In genomic region chr12:56078931-56079728, GRCh38 we compare ENCODE assay signal across 8 cellular contexts. TPM values are rescaled to one million over a fixed set of nuclear protein-coding genes. Genes with fewer than 3 reads are reported as not detected.
DNase-seq lines count a peak whose midpoint lies in the region; ATAC-seq lines count a peak whose summit lies in the region.

No MANE protein-coding gene starts in this region.

- ATAC-seq in HG02642 (IDR thresholded peaks at IDR 0.05; ENCODE audit: poor library complexity, unreplicated experiment) (peak; percentile 78), left lobe of liver (peak; percentile 64)

- peak; percentile 95 for DNase-seq in ELF-1 (ENCODE audit: low read depth, low spot score)
- DNase-seq in NCI-H510A treated with DMSO at 0.1 percent for 48 hours (lab: John Stamatoyannopoulos, UW): peak; percentile 84
- DNase-seq in activated CD4-positive, alpha-beta T cell treated with anti-CD3 and anti-CD28 coated beads, Interleukin-2, amount 50 U/mL, for 1 hour: peak; percentile 51
- DNase-seq in dermis blood vessel endothelial cell: peak; percentile 93
- DNase-seq in left lobe of liver (ENCODE audit: low spot score): peak; percentile 92
- peak; percentile 45 for DNase-seq in stimulated activated CD4-positive, alpha-beta T cell treated with anti-CD3 and anti-CD28 coated beads, Interleukin-1b, Interleukin-23, amount 100 ng/mL, for 48 hours
- no peak for DNase-seq in NCI-H2107 treated with DMSO at 0.1 percent for 48 hours (lab: John Stamatoyannopoulos, UW; ENCODE audit: unreplicated experiment)

RNA-seq across cellular contexts. Expression of gene ERBB3, which starts 0.8 kb away (rescaled TPM):
- 0.34 and 0.88 TPM in 2 replicates for total RNA-seq in dermis blood vessel endothelial cell
- total RNA-seq in left lobe of liver: 93.2 TPM

RNA-seq across cellular contexts. Expression of gene PA2G4, which starts 25.2 kb away (rescaled TPM):
- total RNA-seq in dermis blood vessel endothelial cell (106 and 276 TPM in 2 replicates), left lobe of liver (32.3 TPM)

RNA-seq across cellular contexts. Expression of gene RPL41, which starts 37.3 kb away (rescaled TPM):
- total RNA-seq in dermis blood vessel endothelial cell (2,567 and 3,056 TPM in 2 replicates), left lobe of liver (1,359 TPM)

RNA-seq across cellular contexts. Expression of gene RPS26, which starts 37.4 kb away (rescaled TPM):
- total RNA-seq in dermis blood vessel endothelial cell (199 and 372 TPM in 2 replicates), left lobe of liver (31.2 TPM)

RNA-seq across cellular contexts. Expression of gene ZC3H10, which starts 38.9 kb away (rescaled TPM):
- total RNA-seq in dermis blood vessel endothelial cell (4.7 and 5.6 TPM in 2 replicates), left lobe of liver (4.6 TPM)

Comparison
In these comparisons a context has a peak if more than half of its experiments do, and no peak if none do; other contexts are left out.
1. RNA of gene ERBB3, which starts 0.8 kb away (total RNA-seq): 93.2 TPM in left lobe of liver (single experiment); 0.34 to 0.88 TPM in dermis blood vessel endothelial cell; every median in the first group is over 10 times any median in the second.